ENCODE assay signal across 10 cellular contexts in genomic region chr9:118529210-118529609, GRCh38.
A peak's percentile ranks its signal among the peaks of the same experiment; 100 is the strongest.
DNase-seq lines count a peak whose midpoint lies in the region; ATAC-seq and TF ChIP-seq lines count a peak whose summit lies in the region.
"Had no signal": no experiment of that assay in that cellular context is flagged by ENCODE, and none has a peak within 500 bp of the region (broad histone marks: within the 10 kb centered on the region; RNA-seq: fewer than 3 reads in every experiment).

No MANE protein-coding gene starts in this region.

- H2BK120ac ChIP-seq in neuronal stem cell (ENCODE audit: low read depth, low read length): no peak overlapping the region

- no peak overlapping the region for H3K18ac ChIP-seq in neuronal stem cell (ENCODE audit: low read length)

- no peak overlapping the region for H3K4ac ChIP-seq in neuronal stem cell (ENCODE audit: low read length)

- H2BK5ac ChIP-seq in neuronal stem cell (ENCODE audit: low read length): no peak overlapping the region

- H3K79me1 ChIP-seq in neuronal stem cell (ENCODE audit: low read depth, low read length): no peaks in the 10 kb centered on the region

- no peak overlapping the region for H2BK12ac ChIP-seq in neuronal stem cell (ENCODE audit: low read length)

- H3K4me1 ChIP-seq in left ventricle myocardium inferior (peaks cover 17% of the 10 kb centered on the region), neuronal stem cell (ENCODE audit: control insufficient read depth in 2 of 2, insufficient read depth in 1 of 2, low read depth in 1 of 2, low read length in 2 of 2) (no peaks in the 10 kb centered on the region)

- H3K9ac ChIP-seq in neuronal stem cell (ENCODE audit: low read depth, low read length, poor library complexity): no peak overlapping the region

- H3K4me2 ChIP-seq in neuronal stem cell (ENCODE audit: insufficient read depth, low read length, poor library complexity, severe bottlenecking): no peak overlapping the region

- H3K9me3 ChIP-seq in left ventricle myocardium inferior (replicated peaks) (no peaks in the 10 kb centered on the region), neuronal stem cell (replicated peaks in 1 of 2; ENCODE audit: control insufficient read depth in 2 of 2, insufficient read depth in 1 of 2, low read depth in 1 of 2, low read length in 2 of 2) (no peaks in the 10 kb centered on the region)

- H3K27me3 ChIP-seq in left ventricle myocardium inferior (ENCODE audit: low read depth) (no peaks in the 10 kb centered on the region), neuronal stem cell (ENCODE audit: control insufficient read depth in 3 of 3, insufficient read depth in 3 of 3, low read depth in 1 of 3, low read length in 3 of 3) (no peaks in the 10 kb centered on the region)

- H4K91ac ChIP-seq in neuronal stem cell (ENCODE audit: low read depth, low read length, poor library complexity): no peak overlapping the region

- DNase-seq in GM03348 (ENCODE audit: low spot score) (peak; percentile 61), KBM-7 (peak; percentile 27), left ventricle myocardium inferior (no peak), NOMO-1 treated with dmso at 0.1 percent for 144 hours (lab: John Stamatoyannopoulos, UW; ENCODE audit: unreplicated experiment) (no peak), GM10248 (ENCODE audit: extremely low spot score) (no peak), globus pallidus (ENCODE audit: low spot score) (no peak), neuronal stem cell (ENCODE audit: low spot score) (no peak)
- DNase-seq: NCI-H510A, WERI-Rb-1 had no signal

- TF ChIP-seq CTCF in left ventricle myocardium inferior (IDR thresholded peaks at IDR 0.05; ENCODE audit: borderline replicate concordance) (no peak), GM10248 (IDR thresholded peaks at IDR 0.05; ENCODE audit: control extremely low read depth, extremely low read depth, low read depth, missing control alignments) (no peak)

- in situ Hi-C loops in KBM-7 (cut with MboI; ENCODE audit: low pct_unique_long_range_greater_than_20kb, low sequenced_read_pairs): no loop called here

- H3K27ac ChIP-seq in left ventricle myocardium inferior (replicated peaks): peak overlapping the region; percentile 24
- H3K27ac ChIP-seq in neuronal stem cell (replicated peaks; ENCODE audit: low read length): no peak overlapping the region
- H3K27ac ChIP-seq: WERI-Rb-1 had no signal

- no peak overlapping the region for H2BK15ac ChIP-seq in neuronal stem cell (ENCODE audit: low read length)

- no peak overlapping the region for H4K8ac ChIP-seq in neuronal stem cell (ENCODE audit: low read depth, low read length)

- no peak overlapping the region for H3K14ac ChIP-seq in neuronal stem cell (ENCODE audit: low read length)

- no CpG with 5 or more reads among the region's 3 CpGs for WGBS in neuronal stem cell (ENCODE audit: extremely low coverage in 2 of 2, insufficient read length in 2 of 2, insufficient replicate concordance in 1 of 2), 2 donors

- intact Hi-C loops in left ventricle myocardium inferior (cut with micrococcal nuclease): no loop called here

- CTCF ChIA-PET in GM10248 (lab: Yijun Ruan, JAX): no interaction called here

- no peak overlapping the region for H2AFZ ChIP-seq in neuronal stem cell (ENCODE audit: low read length)

- H2AK5ac ChIP-seq in neuronal stem cell (ENCODE audit: low read depth, low read length): no peak overlapping the region

- H3K4me3 ChIP-seq in left ventricle myocardium inferior: no peak overlapping the region
- no peak overlapping the region for H3K4me3 ChIP-seq in neuronal stem cell (ENCODE audit: low read length in 2 of 2)

- POLR2A ChIA-PET in GM10248 (lab: Yijun Ruan, JAX): no interaction called here

- no peak overlapping the region for H3K23ac ChIP-seq in neuronal stem cell (ENCODE audit: low read depth, low read length, poor library complexity)

- ATAC-seq in GM21529 (IDR thresholded peaks at IDR 0.05; ENCODE audit: unreplicated experiment): peak; percentile 54

- H3K36me3 ChIP-seq in left ventricle myocardium inferior (no peaks in the 10 kb centered on the region), neuronal stem cell (replicated peaks in 1 of 2; ENCODE audit: control insufficient read depth in 2 of 2, insufficient read depth in 2 of 2, low read length in 2 of 2) (no peaks in the 10 kb centered on the region)
- H3K36me3 ChIP-seq: WERI-Rb-1 had no signal

Comparison
In these comparisons a context has a peak if more than half of its experiments do, and no peak if none do; other contexts are left out.
1. DNase-seq: peak in GM03348 (single experiment) and KBM-7 (single experiment); none in left ventricle myocardium inferior (single experiment), NOMO-1 treated with dmso at 0.1 percent for 144 hours (single experiment), GM10248 (single experiment), globus pallidus (single experiment) and neuronal stem cell (single experiment).